8 cellular contexts compared by ENCODE assay signal in genomic region chr1:17274186-17275170, GRCh38.
A peak's percentile ranks its signal among the peaks of the same experiment; 100 is the strongest.
DNase-seq lines count a peak whose midpoint lies in the region; ATAC-seq and TF ChIP-seq lines count a peak whose summit lies in the region.

No MANE protein-coding gene starts in this region.

- CTCF ChIA-PET in activated naive CD4-positive, alpha-beta T cell treated with anti-CD3 and anti-CD28 coated beads, Interleukin-2, amount 10 ng/mL, durations not matched to agents 7 days and 5 days (lab: Charles Lee) = interaction anchor here (1.0 to 2.5 kb wide), 6 partner anchors 10 to 323 kb away, joined by 3 to 9 read pairs (median 4); no protein-coding TSS in a partner anchor

- TF ChIP-seq CTCF in C4-2B (conservative IDR thresholded peaks at IDR 0.05) = peak; percentile 74

- H3K27ac Mint-ChIP-seq in activated naive CD4-positive, alpha-beta T cell treated with anti-CD3 and anti-CD28 coated beads, Interleukin-2, amount 10 ng/mL, durations not matched to agents 7 days and 5 days = no peak overlapping the region

- no peak for TF ChIP-seq POLR2A in GM18505 (IDR thresholded peaks at IDR 0.05; ENCODE audit: borderline replicate concordance, extremely low read depth, insufficient read depth, insufficient read length)

- H3K27ac ChIP-seq in C4-2B = no peak overlapping the region

- H3K36me3 Mint-ChIP-seq in activated naive CD4-positive, alpha-beta T cell treated with anti-CD3 and anti-CD28 coated beads, Interleukin-2, amount 10 ng/mL, durations not matched to agents 7 days and 5 days = no peaks in the 10 kb centered on the region

- ATAC-seq in GM18867 (IDR thresholded peaks at IDR 0.05; ENCODE audit: unreplicated experiment) = peak; percentile 72
- peak; percentile 45 for ATAC-seq in stimulated activated naive CD8-positive, alpha-beta T cell treated with anti-CD3 and anti-CD28 coated beads, Interleukin-15, Interleukin-2, amounts not matched to agents 100 U/mL and 50 U/mL, for 24 hours
- ATAC-seq in GM18505 (IDR thresholded peaks at IDR 0.05; ENCODE audit: unreplicated experiment) = no peak
- ATAC-seq in GM21423 (IDR thresholded peaks at IDR 0.05; ENCODE audit: unreplicated experiment) = no peak

- no peaks in the 10 kb centered on the region for H3K4me1 Mint-ChIP-seq in activated naive CD4-positive, alpha-beta T cell treated with anti-CD3 and anti-CD28 coated beads, Interleukin-2, amount 10 ng/mL, durations not matched to agents 7 days and 5 days

- H3K9me3 Mint-ChIP-seq in activated naive CD4-positive, alpha-beta T cell treated with anti-CD3 and anti-CD28 coated beads, Interleukin-2, amount 10 ng/mL, durations not matched to agents 7 days and 5 days = no peaks in the 10 kb centered on the region

- H3K4me3 Mint-ChIP-seq in activated naive CD4-positive, alpha-beta T cell treated with anti-CD3 and anti-CD28 coated beads, Interleukin-2, amount 10 ng/mL, durations not matched to agents 7 days and 5 days = no peak overlapping the region

- H3K27me3 Mint-ChIP-seq in activated naive CD4-positive, alpha-beta T cell treated with anti-CD3 and anti-CD28 coated beads, Interleukin-2, amount 10 ng/mL, durations not matched to agents 7 days and 5 days = peaks cover 18% of the 10 kb centered on the region

- DNase-seq in NCI-H146 treated with DMSO at 0.1 percent for 48 hours (lab: John Stamatoyannopoulos, UW; ENCODE audit: unreplicated experiment) (peak; percentile 29), iPS-NIHi7 (ENCODE audit: extremely low spot score) (peak; percentile 91)
- peak; percentile 54 for DNase-seq in activated naive CD4-positive, alpha-beta T cell treated with anti-CD3 and anti-CD28 coated beads, Interleukin-2, amount 10 ng/mL, durations not matched to agents 7 days and 5 days
- peak; percentile 71 for DNase-seq in stimulated activated naive CD8-positive, alpha-beta T cell treated with anti-CD3 and anti-CD28 coated beads, Interleukin-15, Interleukin-2, amounts not matched to agents 100 U/mL and 50 U/mL, for 24 hours

Comparison
In these comparisons a context has a peak if more than half of its experiments do, and no peak if none do; other contexts are left out.
1. ATAC-seq: peak in GM18867 (single experiment) and stimulated activated naive CD8-positive, alpha-beta T cell treated with anti-CD3 and anti-CD28 coated beads, Interleukin-15, Interleukin-2, amounts not matched to agents 100 U/mL and 50 U/mL, for 24 hours (single experiment); none in GM18505 (single experiment) and GM21423 (single experiment).
2. DNase-seq: peak in every context shown above with its lines; median percentile 91 in iPS-NIHi7; 71 in stimulated activated naive CD8-positive, alpha-beta T cell treated with anti-CD3 and anti-CD28 coated beads, Interleukin-15, Interleukin-2, amounts not matched to agents 100 U/mL and 50 U/mL, for 24 hours; 54 in activated naive CD4-positive, alpha-beta T cell treated with anti-CD3 and anti-CD28 coated beads, Interleukin-2, amount 10 ng/mL, durations not matched to agents 7 days and 5 days; 29 in NCI-H146 treated with DMSO at 0.1 percent for 48 hours.